16 cellular contexts compared by ENCODE assay signal in the genomic region with DNA sequence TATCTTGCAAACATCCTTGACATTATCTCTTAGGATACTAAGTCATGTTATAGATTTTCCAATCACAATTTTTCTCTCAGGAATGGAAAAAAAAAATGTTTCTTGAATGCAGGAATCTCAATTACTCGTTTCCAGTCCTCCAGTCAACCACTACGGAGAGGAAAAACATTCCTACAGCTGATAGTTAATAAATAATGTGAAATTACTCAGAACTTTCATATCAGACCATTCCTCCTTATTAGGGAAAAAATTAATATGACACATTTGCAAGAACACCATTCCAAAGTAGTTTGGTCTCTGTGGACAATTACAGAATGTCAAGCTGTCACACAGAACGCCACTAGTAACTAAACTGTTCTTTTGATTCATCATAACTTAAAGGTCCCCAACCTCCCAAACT. TPM values are rescaled to one million over a fixed set of nuclear protein-coding genes. Genes with fewer than 3 reads are reported as not detected.
DNase-seq lines count a peak whose midpoint lies in the region; ATAC-seq and TF ChIP-seq lines count a peak whose summit lies in the region.
"Had no signal": no experiment of that assay in that cellular context is flagged by ENCODE, and none has a peak within 500 bp of the region (broad histone marks: within the 10 kb centered on the region; RNA-seq: fewer than 3 reads in every experiment).

No MANE protein-coding gene starts in this region.

- H2AFZ ChIP-seq in IMR-90 (replicated peaks; ENCODE audit: low read length, poor library complexity) (no peak overlapping the region), mesenchymal stem cell (ENCODE audit: low read depth, low read length) (no peak overlapping the region)

- H2BK12ac ChIP-seq in mesenchymal stem cell (ENCODE audit: low read length in 2 of 2) = no peak overlapping the region

- H4K20me1 ChIP-seq in BLaER1 (peaks cover 71% of the 10 kb centered on the region), IMR-90 (ENCODE audit: insufficient read depth, low read length) (peaks cover 17% of the 10 kb centered on the region)

- ATAC-seq in IMR-90 (ENCODE audit: low read depth) (peak; percentile 40), mucosa of descending colon (no peak)
- ATAC-seq: K562 had no signal

- intact Hi-C loops in IMR-90 (cut with micrococcal nuclease) (no loop called here), mucosa of descending colon (cut with DNase I, micrococcal nuclease) (no loop called here)

- H2BK20ac ChIP-seq in IMR-90 (ENCODE audit: low read depth, low read length) = no peak overlapping the region

- no peak overlapping the region for H3K27ac ChIP-seq in BLaER1
- H3K27ac ChIP-seq in IMR-90 (ENCODE audit: insufficient read depth, low read length) = peak overlapping the region; percentile 52
- H3K27ac ChIP-seq in mesenchymal stem cell (ENCODE audit: low read length, poor library complexity, severe bottlenecking) = peak overlapping the region; percentile 37

- WGBS in IMR-90 (ENCODE audit: extremely low coverage in 2 of 2, insufficient read length in 1 of 2), 2 experiments = no CpG with 5 or more reads among the region's 3 CpGs
- 68% methylated on average over 1 of the region's 3 CpGs for WGBS in mesenchymal stem cell

- H2BK5ac ChIP-seq in IMR-90 (ENCODE audit: low read depth, low read length, poor library complexity, severe bottlenecking) (peak overlapping the region; percentile 43), mesenchymal stem cell (ENCODE audit: low read depth, low read length, poor library complexity, severe bottlenecking) (peak overlapping the region; percentile 60)

- H2AK5ac ChIP-seq in IMR-90 (ENCODE audit: low read depth, low read length) (peak overlapping the region; percentile 61; the same call in 1 of the 2 replicates), mesenchymal stem cell (ENCODE audit: low read length, severe bottlenecking) (peak overlapping the region; percentile 99)

- H4K8ac ChIP-seq in IMR-90 (ENCODE audit: low read depth in 2 of 2, low read length in 2 of 2) (no peak overlapping the region; a peak in 1 of 4 replicates), mesenchymal stem cell (ENCODE audit: low read length) (no peak overlapping the region)

- peaks cover 68% of the 10 kb centered on the region for H3K4me1 Mint-ChIP-seq in chondrocyte (ENCODE audit: low read depth)

- no peak overlapping the region for H4K91ac ChIP-seq in IMR-90 (ENCODE audit: insufficient read depth, low read depth, low read length)
- no peak overlapping the region for H4K91ac ChIP-seq in mesenchymal stem cell (ENCODE audit: low read length)

- no TSS peak for BruUV-seq in IMR-90 (replicated peaks; lab: Mats Ljungman, UMichigan)

- TF ChIP-seq CTCF in IMR-90 (conservative IDR thresholded peaks at IDR 0.05; ENCODE audit: low read depth, low read length) = no peak
- no peak for TF ChIP-seq CTCF in chondrocyte (IDR thresholded peaks at IDR 0.05)
- TF ChIP-seq CTCF in mucosa of descending colon (IDR thresholded peaks at IDR 0.05) = no peak

- no peaks in the 10 kb centered on the region for H3K27me3 ChIP-seq in BLaER1
- no peaks in the 10 kb centered on the region for H3K27me3 ChIP-seq in IMR-90 (ENCODE audit: control insufficient read depth, insufficient read depth, low read length)
- H3K27me3 ChIP-seq in mesenchymal stem cell (ENCODE audit: control insufficient read depth in 1 of 2, insufficient read depth in 1 of 2, low read length in 2 of 2) = no peaks in the 10 kb centered on the region

- H3K56ac ChIP-seq in IMR-90 (ENCODE audit: extremely low read depth, insufficient read depth, low read length) = no peak overlapping the region

- peaks cover 75% of the 10 kb centered on the region for H3K4me1 ChIP-seq in BLaER1
- H3K4me1 ChIP-seq in IMR-90 (ENCODE audit: control insufficient read depth, insufficient read depth, low read length) = peaks cover 12% of the 10 kb centered on the region
- peaks cover 13% of the 10 kb centered on the region for H3K4me1 ChIP-seq in mesenchymal stem cell (ENCODE audit: control insufficient read depth, insufficient read depth, low read depth, low read length)
- H3K4me1 ChIP-seq in mucosa of descending colon (ENCODE audit: low read depth) = no peaks in the 10 kb centered on the region

- in situ Hi-C loops in IMR-90 (cut with MboI; ENCODE audit: low sequenced_read_pairs) = no loop called here

- no peak overlapping the region for H3K4me3 ChIP-seq in BLaER1
- no peak overlapping the region for H3K4me3 ChIP-seq in IMR-90 (ENCODE audit: insufficient read depth, low read depth, low read length)
- no peak overlapping the region for H3K4me3 ChIP-seq in mesenchymal stem cell (ENCODE audit: insufficient read depth in 1 of 2, low read depth in 1 of 2, low read length in 2 of 2)
- H3K4me3 ChIP-seq in mucosa of descending colon = no peak overlapping the region
- H3K4me3 ChIP-seq: K562 had no signal

- no peak for TF ChIP-seq RAD21 in IMR-90 (IDR thresholded peaks at IDR 0.05; ENCODE audit: low read length)

- H3K4me2 ChIP-seq in BLaER1 = peak overlapping the region; percentile 69
- H3K4me2 ChIP-seq in IMR-90 (ENCODE audit: low read depth, low read length) = peak overlapping the region; percentile 68
- H3K4me2 ChIP-seq in mesenchymal stem cell (ENCODE audit: low read length, poor library complexity, severe bottlenecking) = no peak overlapping the region

- no peak overlapping the region for H2BK120ac ChIP-seq in IMR-90 (ENCODE audit: low read depth, low read length)
- no peak overlapping the region for H2BK120ac ChIP-seq in mesenchymal stem cell (ENCODE audit: low read depth, low read length)

- no peak overlapping the region for H2AK9ac ChIP-seq in IMR-90 (replicated peaks; ENCODE audit: low read depth, low read length, poor library complexity)

- H3K36me3 Mint-ChIP-seq in chondrocyte (ENCODE audit: low read depth) = no peaks in the 10 kb centered on the region

- H2BK15ac ChIP-seq in IMR-90 (ENCODE audit: low read depth, low read length) = no peak overlapping the region; the same call in 2 of the 3 replicates
- no peak overlapping the region for H2BK15ac ChIP-seq in mesenchymal stem cell (ENCODE audit: low read depth, poor library complexity, severe bottlenecking)

- TF ChIP-seq POLR2A in IMR-90 (IDR thresholded peaks at IDR 0.05; ENCODE audit: low read depth, low read length) = no peak

- H3K9me3 ChIP-seq in BLaER1 (no peaks in the 10 kb centered on the region), IMR-90 (ENCODE audit: control insufficient read depth, insufficient read depth, low read length) (no peaks in the 10 kb centered on the region), mesenchymal stem cell (ENCODE audit: control insufficient read depth, low read length) (no peaks in the 10 kb centered on the region), mucosa of descending colon (no peaks in the 10 kb centered on the region)

- H4K5ac ChIP-seq in IMR-90 (ENCODE audit: low read depth, low read length) = no peak overlapping the region; the same call in 1 of the 2 replicates

- no peaks in the 10 kb centered on the region for H3K27me3 Mint-ChIP-seq in chondrocyte (ENCODE audit: low read depth)
- H3K27me3 Mint-ChIP-seq: CD4-positive, alpha-beta T cell had no signal

- H3K4ac ChIP-seq in IMR-90 (ENCODE audit: low read depth, low read length) (peak overlapping the region; percentile 45; the same call in 1 of the 2 replicates), mesenchymal stem cell (ENCODE audit: low read depth in 1 of 2, low read length in 2 of 2) (no peak overlapping the region)

- H3K4me3 Mint-ChIP-seq in chondrocyte (ENCODE audit: unreplicated experiment) = peak overlapping the region; percentile 16
- H3K4me3 Mint-ChIP-seq: CD4-positive, alpha-beta T cell; HFFc6 had no signal

- H3K14ac ChIP-seq in IMR-90 (replicated peaks; ENCODE audit: low read depth, low read length) (0 out of 2 replicates have a peak overlapping the region, but pooled peaks have one; percentile 7), mesenchymal stem cell (ENCODE audit: low read length in 2 of 2) (no peak overlapping the region)

- H3K18ac ChIP-seq in IMR-90 (ENCODE audit: low read depth, low read length) (peak overlapping the region; percentile 29; the same call in 1 of the 2 replicates), mesenchymal stem cell (ENCODE audit: low read depth in 1 of 2, low read length in 2 of 2) (no peak overlapping the region)

- POLR2A ChIA-PET in IMR-90 (lab: Charles Lee; ENCODE audit: unreplicated experiment) = no interaction called here

- CTCF ChIA-PET in IMR-90 (lab: Yijun Ruan, JAX) = interaction anchor here (0.8 kb wide), 1 partner anchor 12 kb away, joined by 3 read pairs; no protein-coding TSS in a partner anchor

- no peaks in the 10 kb centered on the region for H3K36me3 ChIP-seq in BLaER1
- no peaks in the 10 kb centered on the region for H3K36me3 ChIP-seq in IMR-90 (ENCODE audit: control insufficient read depth, insufficient read depth, low read length)
- no peaks in the 10 kb centered on the region for H3K36me3 ChIP-seq in mesenchymal stem cell (ENCODE audit: control insufficient read depth in 1 of 2, insufficient read depth in 2 of 2, low read depth in 1 of 2, low read length in 2 of 2)
- H3K36me3 ChIP-seq in mucosa of descending colon (ENCODE audit: low read depth) = no peaks in the 10 kb centered on the region

- H3K23ac ChIP-seq in IMR-90 (ENCODE audit: low read depth, low read length) (no peak overlapping the region), mesenchymal stem cell (ENCODE audit: low read length in 2 of 2) (no peak overlapping the region)

- dilution Hi-C loops in IMR-90 (cut with HindIII; ENCODE audit: low sequenced_read_pairs, unreplicated experiment) = no loop called here

- no peak overlapping the region for H3K9ac ChIP-seq in BLaER1
- no peak overlapping the region for H3K9ac ChIP-seq in IMR-90 (ENCODE audit: low read depth, low read length)
- H3K9ac ChIP-seq in mesenchymal stem cell (ENCODE audit: low read length) = no peak overlapping the region

- H3K79me1 ChIP-seq in IMR-90 (ENCODE audit: low read depth in 1 of 2, low read length in 2 of 2) (peaks cover 44 to 82% of the 10 kb centered on the region in 2 experiments), mesenchymal stem cell (replicated peaks; ENCODE audit: low read length, poor library complexity, severe bottlenecking) (peaks cover 25% of the 10 kb centered on the region)

- H3K9me1 ChIP-seq in IMR-90 (ENCODE audit: insufficient read depth, low read length) = peaks cover 15% of the 10 kb centered on the region

- H3K27ac Mint-ChIP-seq in chondrocyte (ENCODE audit: unreplicated experiment) = peak overlapping the region; percentile 45
- H3K27ac Mint-ChIP-seq: CD4-positive, alpha-beta T cell; HFFc6 had no signal

- H3K9me3 Mint-ChIP-seq in chondrocyte (ENCODE audit: low read depth) = no peaks in the 10 kb centered on the region
- H3K9me3 Mint-ChIP-seq: CD4-positive, alpha-beta T cell; HFFc6 had no signal

- DNase-seq in IMR-90 (no peak), chondrocyte (ENCODE audit: low spot score) (no peak), mesenchymal stem cell (no peak), HT-29 (ENCODE audit: low spot score) (no peak), mucosa of descending colon (no peak), NCI-H1092 (lab: John Stamatoyannopoulos, UW) (no peak)
- DNase-seq: 8988T; AML-193; C1 segment of cervical spinal cord; Calu3; CD4-positive, alpha-beta T cell; DMS 273 treated with DMSO at 0.1 percent for 48 hours; HCEC 1CT; HFFc6 had no signal

RNA-seq across cellular contexts. Expression of a gene that starts 31.5 kb away (rescaled TPM):
- total RNA-seq in IMR-90 (2012; rRNA removed) (51.9 and 63.4 TPM in 2 replicates), chondrocyte (24.4 to 28.2 TPM (median 26.6 TPM) in 3 replicates), mucosa of descending colon (10 to 100 TPM; 13.0 to 16.3 (median 14.4) TPM)
- polyA plus RNA-seq in IMR-90 (2012; rRNA removed) = 50.2 and 51.6 TPM in 2 replicates
- polyA plus RNA-seq in IMR-90 (2012; cell fraction: cytosol; rRNA removed) = 33.8 and 51.4 TPM in 2 replicates
- polyA plus RNA-seq in IMR-90 (2012; cell fraction: nucleus; rRNA removed; ENCODE audit: low replicate concordance) = 18.2 and 24.4 TPM in 2 replicates
- 22.9 TPM for polyA plus RNA-seq in mesenchymal stem cell (2013, experiment 1 of 2)
- 23.3 TPM for polyA plus RNA-seq in mesenchymal stem cell (2013, experiment 2 of 2)
- 25.7 and 26.7 TPM in 2 replicates for total RNA-seq in HT-29 (2014; rRNA removed; shearing (Covaris generic))
